In genomic region chr10:43137971-43138756, GRCh38 we compare ENCODE assay signal across 8 cellular contexts. TPM values are rescaled to one million over a fixed set of nuclear protein-coding genes. Genes with fewer than 3 reads are reported as not detected.
DNase-seq lines count a peak whose midpoint lies in the region; ATAC-seq and FAIRE-seq lines count a peak whose summit lies in the region.

A gene with protein sequence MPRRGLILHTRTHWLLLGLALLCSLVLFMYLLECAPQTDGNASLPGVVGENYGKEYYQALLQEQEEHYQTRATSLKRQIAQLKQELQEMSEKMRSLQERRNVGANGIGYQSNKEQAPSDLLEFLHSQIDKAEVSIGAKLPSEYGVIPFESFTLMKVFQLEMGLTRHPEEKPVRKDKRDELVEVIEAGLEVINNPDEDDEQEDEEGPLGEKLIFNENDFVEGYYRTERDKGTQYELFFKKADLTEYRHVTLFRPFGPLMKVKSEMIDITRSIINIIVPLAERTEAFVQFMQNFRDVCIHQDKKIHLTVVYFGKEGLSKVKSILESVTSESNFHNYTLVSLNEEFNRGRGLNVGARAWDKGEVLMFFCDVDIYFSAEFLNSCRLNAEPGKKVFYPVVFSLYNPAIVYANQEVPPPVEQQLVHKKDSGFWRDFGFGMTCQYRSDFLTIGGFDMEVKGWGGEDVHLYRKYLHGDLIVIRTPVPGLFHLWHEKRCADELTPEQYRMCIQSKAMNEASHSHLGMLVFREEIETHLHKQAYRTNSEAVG (plus strand): TSS chr10:43138445. CDS start chr10:43155150, 16,705 bp downstream.

- no peaks in the 10 kb centered on the region for H3K27me3 Mint-ChIP-seq in IgD-negative memory B cell
- H3K27me3 Mint-ChIP-seq in naive B cell: no peaks in the 10 kb centered on the region

- H3K9me3 Mint-ChIP-seq in IgD-negative memory B cell (peaks cover 0 to 2% (median 0%) of the 10 kb centered on the region in 3 donors), naive B cell (no peaks in the 10 kb centered on the region)
- no peaks in the 10 kb centered on the region for H3K9me3 Mint-ChIP-seq in stimulated activated effector memory CD8-positive, alpha-beta T cell treated with anti-CD3 and anti-CD28 coated beads, Interleukin-12 subunit alpha, Interleukin-12 subunit beta, amount 100 ng/mL, for 72 hours

- ATAC-seq in GM21529 (IDR thresholded peaks at IDR 0.05; ENCODE audit: unreplicated experiment) (peak; percentile 63), naive B cell (ENCODE audit: low read depth in 2 of 2) (peak; percentile 79 to 82)
- peak; percentile 82 for ATAC-seq in stimulated activated effector memory CD8-positive, alpha-beta T cell treated with anti-CD3 and anti-CD28 coated beads, Interleukin-12 subunit alpha, Interleukin-12 subunit beta, amount 100 ng/mL, for 72 hours

- H3K4me1 Mint-ChIP-seq in IgD-negative memory B cell (peaks cover 35 to 50% (median 43%) of the 10 kb centered on the region in 3 donors), naive B cell (peaks cover 44 to 56% (median 50%) of the 10 kb centered on the region in 3 donors)
- peaks cover 67% of the 10 kb centered on the region for H3K4me1 Mint-ChIP-seq in stimulated activated effector memory CD8-positive, alpha-beta T cell treated with anti-CD3 and anti-CD28 coated beads, Interleukin-12 subunit alpha, Interleukin-12 subunit beta, amount 100 ng/mL, for 72 hours

- DNase-seq in DMS153 (lab: John Stamatoyannopoulos, UW) (peak; percentile 76), RCC 7860 (ENCODE audit: low spot score) (peak; percentile 74), activated T-helper 1 cell treated with Interleukin-2 at 50 U/mL for 16 hours (ENCODE audit: low read depth) (peak; percentile 86), fibroblast of gingiva (ENCODE audit: low read depth) (peak; percentile 89), naive B cell (peak; percentile 88)
- DNase-seq in stimulated activated effector memory CD8-positive, alpha-beta T cell treated with anti-CD3 and anti-CD28 coated beads, Interleukin-12 subunit alpha, Interleukin-12 subunit beta, amount 100 ng/mL, for 72 hours (ENCODE audit: low spot score in 2 of 2): peak; percentile 81 to 91

- no peak for FAIRE-seq in RCC 7860 (lab: Jason Lieb, UNC)

- H3K27ac Mint-ChIP-seq in IgD-negative memory B cell: peak within 1 kb of the TSS; percentile 93 to 100 (median 99)
- H3K27ac Mint-ChIP-seq in naive B cell: peak within 1 kb of the TSS; percentile 97 to 99 (median 99)
- H3K27ac Mint-ChIP-seq in stimulated activated effector memory CD8-positive, alpha-beta T cell treated with anti-CD3 and anti-CD28 coated beads, Interleukin-12 subunit alpha, Interleukin-12 subunit beta, amount 100 ng/mL, for 72 hours: peak within 1 kb of the TSS; percentile 97

- no peaks in the 10 kb centered on the region for H3K36me3 Mint-ChIP-seq in IgD-negative memory B cell
- H3K36me3 Mint-ChIP-seq in naive B cell: no peaks in the 10 kb centered on the region
- peaks cover 61% of the 10 kb centered on the region for H3K36me3 Mint-ChIP-seq in stimulated activated effector memory CD8-positive, alpha-beta T cell treated with anti-CD3 and anti-CD28 coated beads, Interleukin-12 subunit alpha, Interleukin-12 subunit beta, amount 100 ng/mL, for 72 hours

- H3K4me3 Mint-ChIP-seq in IgD-negative memory B cell: peak within 1 kb of the TSS; percentile 93 to 100 (median 98)
- H3K4me3 Mint-ChIP-seq in naive B cell: peak within 1 kb of the TSS; percentile 94 to 99 (median 97)
- H3K4me3 Mint-ChIP-seq in stimulated activated effector memory CD8-positive, alpha-beta T cell treated with anti-CD3 and anti-CD28 coated beads, Interleukin-12 subunit alpha, Interleukin-12 subunit beta, amount 100 ng/mL, for 72 hours: peak within 1 kb of the TSS; percentile 96

RNA-seq across cellular contexts. Expression of the gene that starts here (rescaled TPM):
- polyA plus RNA-seq in IgD-negative memory B cell: 12.2 TPM
- polyA plus RNA-seq in naive B cell (ENCODE audit: low read depth in 6 of 6): 10 to 100 TPM in 5 of 6 donors, 1 to 10 TPM in 1; 10.0 to 16.0 (median 12.4) TPM

Comparison
In these comparisons a context has a peak if more than half of its experiments do, and no peak if none do; other contexts are left out.
1. Peak in every context shown above with its lines: DNase-seq and ATAC-seq.